ENCODE assay signal across 8 cellular contexts in the genomic region with DNA sequence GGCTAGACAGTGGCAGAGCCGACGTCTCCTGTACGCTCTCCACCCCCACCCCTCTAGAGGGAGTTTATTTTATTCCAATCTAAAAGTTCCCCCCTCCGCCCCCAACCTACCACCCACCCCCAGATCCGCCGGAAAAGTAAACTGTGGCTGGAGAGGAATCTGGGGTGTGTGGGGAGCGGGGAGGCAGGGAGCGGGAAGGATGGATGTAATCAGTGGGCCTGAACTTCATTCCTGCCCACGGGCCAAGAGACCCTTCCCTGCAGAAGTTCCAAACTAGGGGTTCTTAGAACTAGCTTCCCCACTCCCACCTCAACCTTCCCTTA. TPM values are rescaled to one million over a fixed set of nuclear protein-coding genes. Genes with fewer than 3 reads are reported as not detected.
DNase-seq lines count a peak whose midpoint lies in the region; TF ChIP-seq lines count a peak whose summit lies in the region.

No MANE protein-coding gene starts in this region.

- no peaks in the 10 kb centered on the region for H3K27me3 Mint-ChIP-seq in nephron (ENCODE audit: low read depth)

- peaks cover 40% of the 10 kb centered on the region; the same call in 1 of the 2 replicates for H3K79me2 ChIP-seq in Loucy (ENCODE audit: insufficient read depth, low read length)

- H2AFZ ChIP-seq in Loucy (ENCODE audit: low read length), result no peak overlapping the region

- DNase-seq in AG04450 (ENCODE audit: low read depth, low spot score) (no peak), dorsolateral prefrontal cortex (no peak), activated gamma-delta T cell (lab: John Stamatoyannopoulos, UW) (no peak), GDM1 (lab: John Stamatoyannopoulos, UW) (no peak), SKM-1 (lab: John Stamatoyannopoulos, UW; ENCODE audit: unreplicated experiment) (no peak), NCI-H1417 (lab: John Stamatoyannopoulos, UW) (no peak)

- H3K4me1 ChIP-seq in Loucy (ENCODE audit: insufficient read depth, low read length, poor library complexity, severe bottlenecking), result peaks cover 41% of the 10 kb centered on the region

- peaks cover 38% of the 10 kb centered on the region for H3K4me1 Mint-ChIP-seq in nephron

- H3K27me3 ChIP-seq in AG04450 (ENCODE audit: control insufficient read depth, insufficient read depth, low read length) (peaks cover 3% of the 10 kb centered on the region), Loucy (ENCODE audit: insufficient read depth, low read length, poor library complexity, severe bottlenecking) (no peaks in the 10 kb centered on the region), dorsolateral prefrontal cortex (no peaks in the 10 kb centered on the region)

- peaks cover 14% of the 10 kb centered on the region for H4K20me1 ChIP-seq in Loucy (ENCODE audit: insufficient read depth, low read length, poor library complexity, severe bottlenecking)

- H3F3A ChIP-seq in Loucy (ENCODE audit: low read depth), result no peaks in the 10 kb centered on the region

- TF ChIP-seq CTCF in AG04450 (IDR thresholded peaks at IDR 0.05; ENCODE audit: low read depth, low read length) (0 out of 2 replicates have a peak, but pooled peaks have one; percentile 7), Loucy (conservative IDR thresholded peaks at IDR 0.05; ENCODE audit: low read length) (no peak), dorsolateral prefrontal cortex (IDR thresholded peaks at IDR 0.05 in 54 of 56, conservative IDR thresholded peaks at IDR 0.05 in 2 of 56; ENCODE audit: low read depth in 1 of 56, partially characterized antibody in 56 of 56) (peak in 1 of 56 donors; percentile 13), nephron (IDR thresholded peaks at IDR 0.05; ENCODE audit: unreplicated experiment in 3 of 3) (no peak)

- H3K27ac ChIP-seq in AG04450 (ENCODE audit: low read depth, low read length) (no peak overlapping the region), dorsolateral prefrontal cortex (peak overlapping the region; percentile 44 to 100 (median 97))

- CTCF ChIA-PET in AG04450 (lab: Charles Lee), result no interaction called here

- intact Hi-C loops in dorsolateral prefrontal cortex (cut with DNase I), result no loop called here

- POLR2A ChIA-PET in AG04450 (lab: Yijun Ruan, JAX), result no interaction called here

- no peaks in the 10 kb centered on the region for H3K36me3 Mint-ChIP-seq in nephron (ENCODE audit: low read depth)

- H3K4me2 ChIP-seq in Loucy (ENCODE audit: low read depth, low read length, poor library complexity, severe bottlenecking), result no peak overlapping the region

- H3K9me3 Mint-ChIP-seq in nephron, result no peaks in the 10 kb centered on the region

- H3K27ac Mint-ChIP-seq in nephron, result peak overlapping the region; percentile 80 to 97 (median 96)

- H3K9ac ChIP-seq in Loucy (ENCODE audit: low read depth, low read length, poor library complexity, severe bottlenecking), result no peak overlapping the region

- H3K4me3 ChIP-seq in AG04450 (ENCODE audit: low read depth, low read length), result peak overlapping the region; percentile 54
- H3K4me3 ChIP-seq in Loucy (ENCODE audit: low read length, poor library complexity, severe bottlenecking), result peak overlapping the region; percentile 78
- peak overlapping the region; percentile 40 to 99 (median 90) for H3K4me3 ChIP-seq in dorsolateral prefrontal cortex

- H3K9me2 ChIP-seq in Loucy (replicated peaks; ENCODE audit: low read depth, low read length), result no peaks in the 10 kb centered on the region

- no peaks in the 10 kb centered on the region; the same call in 1 of the 2 replicates for H3K9me3 ChIP-seq in AG04450 (ENCODE audit: control insufficient read depth, insufficient read depth, low read length)
- H3K9me3 ChIP-seq in Loucy (ENCODE audit: insufficient read depth, low read depth, low read length), result no peaks in the 10 kb centered on the region

- H3K4me3 Mint-ChIP-seq in nephron, result peak overlapping the region; percentile 87 to 89 (median 88)

- no peaks in the 10 kb centered on the region for H3K36me3 ChIP-seq in Loucy (ENCODE audit: insufficient read depth, low read length)

RNA-seq across cellular contexts. Expression of a gene that starts 0.5 kb away (rescaled TPM):
- 5.9 and 6.8 TPM in 2 replicates for polyA plus RNA-seq in AG04450 (2011; rRNA removed)
- polyA minus RNA-seq in AG04450 (2011; rRNA and poly(A)+ RNA removed), result 12.4 and 17.8 TPM in 2 replicates
- total RNA-seq in dorsolateral prefrontal cortex, result 10 to 100 TPM; 10.1 to 52.4 (median 18.1) TPM

RNA-seq across cellular contexts. Expression of a gene that starts 38.5 kb away (rescaled TPM):
- 0.02 TPM in 1 of 2 replicates, not detected in the other for polyA plus RNA-seq in AG04450 (2011; rRNA removed)
- polyA minus RNA-seq in AG04450 (2011; rRNA and poly(A)+ RNA removed), result 0.05 TPM in 1 of 2 replicates, not detected in the other
- total RNA-seq in dorsolateral prefrontal cortex, result under 1 TPM in 41 of 120 experiments, not detected in 79; 0.06 to 0.38 (median 0.17) TPM

RNA-seq across cellular contexts. Expression of a gene that starts 46.5 kb away (rescaled TPM):
- 1.6 and 2.8 TPM in 2 replicates for polyA plus RNA-seq in AG04450 (2011; rRNA removed)
- polyA minus RNA-seq in AG04450 (2011; rRNA and poly(A)+ RNA removed), result 3.0 and 4.2 TPM in 2 replicates
- 10 to 100 TPM; 12.8 to 44.7 (median 24.4) TPM for total RNA-seq in dorsolateral prefrontal cortex

RNA-seq across cellular contexts. Expression of a gene that starts 46.5 kb away (rescaled TPM):
- polyA plus RNA-seq in AG04450 (2011; rRNA removed), result 43.7 and 47.6 TPM in 2 replicates
- polyA minus RNA-seq in AG04450 (2011; rRNA and poly(A)+ RNA removed), result 45.7 and 60.5 TPM in 2 replicates
- 10 to 100 TPM; 52.3 to 94.4 (median 70.3) TPM for total RNA-seq in dorsolateral prefrontal cortex
